Comparison of ENCODE assay signal across 1 cellular context in genomic region chr11:26801601-26802000, GRCh38.
TF ChIP-seq lines count a peak whose summit lies in the region.

No MANE protein-coding gene starts in this region.

TF ChIP-seq in SK-N-SH treated with all-trans-retinoic acid at 6 μM for 48 hours, 23 proteins besides CTCF, POLR2A, EP300 and RAD21 (continued from another document):
- no peak for TF ChIP-seq TSHZ2 (CRISPR knock-in tag; IDR thresholded peaks at IDR 0.05)
- no peak for TF ChIP-seq TCF4 (CRISPR knock-in tag; IDR thresholded peaks at IDR 0.05; ENCODE audit: borderline replicate concordance)
- TF ChIP-seq, protein P1, sequence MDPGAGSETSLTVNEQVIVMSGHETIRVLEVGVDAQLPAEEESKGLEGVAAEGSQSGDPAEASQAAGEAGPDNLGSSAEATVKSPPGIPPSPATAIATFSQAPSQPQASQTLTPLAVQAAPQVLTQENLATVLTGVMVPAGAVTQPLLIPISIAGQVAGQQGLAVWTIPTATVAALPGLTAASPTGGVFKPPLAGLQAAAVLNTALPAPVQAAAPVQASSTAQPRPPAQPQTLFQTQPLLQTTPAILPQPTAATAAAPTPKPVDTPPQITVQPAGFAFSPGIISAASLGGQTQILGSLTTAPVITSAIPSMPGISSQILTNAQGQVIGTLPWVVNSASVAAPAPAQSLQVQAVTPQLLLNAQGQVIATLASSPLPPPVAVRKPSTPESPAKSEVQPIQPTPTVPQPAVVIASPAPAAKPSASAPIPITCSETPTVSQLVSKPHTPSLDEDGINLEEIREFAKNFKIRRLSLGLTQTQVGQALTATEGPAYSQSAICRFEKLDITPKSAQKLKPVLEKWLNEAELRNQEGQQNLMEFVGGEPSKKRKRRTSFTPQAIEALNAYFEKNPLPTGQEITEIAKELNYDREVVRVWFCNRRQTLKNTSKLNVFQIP (CRISPR knock-in tag; IDR thresholded peaks at IDR 0.05; ENCODE audit: borderline replicate concordance, low read depth) = no peak
- TF ChIP-seq ZNF8 (CRISPR knock-in tag; IDR thresholded peaks at IDR 0.05) = no peak
- TF ChIP-seq ZNF70 (CRISPR knock-in tag; IDR thresholded peaks at IDR 0.05) = no peak
- TF ChIP-seq, protein P2, sequence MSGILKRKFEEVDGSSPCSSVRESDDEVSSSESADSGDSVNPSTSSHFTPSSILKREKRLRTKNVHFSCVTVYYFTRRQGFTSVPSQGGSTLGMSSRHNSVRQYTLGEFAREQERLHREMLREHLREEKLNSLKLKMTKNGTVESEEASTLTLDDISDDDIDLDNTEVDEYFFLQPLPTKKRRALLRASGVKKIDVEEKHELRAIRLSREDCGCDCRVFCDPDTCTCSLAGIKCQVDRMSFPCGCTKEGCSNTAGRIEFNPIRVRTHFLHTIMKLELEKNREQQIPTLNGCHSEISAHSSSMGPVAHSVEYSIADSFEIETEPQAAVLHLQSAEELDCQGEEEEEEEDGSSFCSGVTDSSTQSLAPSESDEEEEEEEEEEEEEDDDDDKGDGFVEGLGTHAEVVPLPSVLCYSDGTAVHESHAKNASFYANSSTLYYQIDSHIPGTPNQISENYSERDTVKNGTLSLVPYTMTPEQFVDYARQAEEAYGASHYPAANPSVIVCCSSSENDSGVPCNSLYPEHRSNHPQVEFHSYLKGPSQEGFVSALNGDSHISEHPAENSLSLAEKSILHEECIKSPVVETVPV (CRISPR knock-in tag; IDR thresholded peaks at IDR 0.05) = no peak
- no peak for TF ChIP-seq TOX (CRISPR knock-in tag; IDR thresholded peaks at IDR 0.05; ENCODE audit: borderline replicate concordance)
